In genomic region chr1:150902346-150902745, GRCh38 we compare ENCODE assay signal across 43 cellular contexts. TPM values are rescaled to one million over a fixed set of nuclear protein-coding genes. Genes with fewer than 3 reads are reported as not detected.
"Had no signal": no experiment of that assay in that cellular context is flagged by ENCODE, and none has a peak within 500 bp of the region (broad histone marks: within the 10 kb centered on the region; RNA-seq: fewer than 3 reads in every experiment).

No MANE protein-coding gene starts in this region.

- H3K27ac Mint-ChIP-seq: activated naive CD4-positive, alpha-beta T cell treated with anti-CD3 and anti-CD28 coated beads for 36 hours; activated naive CD4-positive, alpha-beta T cell treated with anti-CD3 and anti-CD28 coated beads, Interleukin-2, amount 10 ng/mL, durations not matched to agents 7 days and 5 days; activated naive CD4-positive, alpha-beta T cell treated with anti-CD3 and anti-CD28 coated beads, Interleukin-2, amount 50 U/mL, for 24 hours; activated naive CD4-positive, alpha-beta T cell treated with anti-CD3 and anti-CD28 coated beads, Interleukin-2, amount 50 U/mL, for 72 hours; activated naive CD8-positive, alpha-beta T cell; activated naive CD8-positive, alpha-beta T cell treated with anti-CD3 and anti-CD28 coated beads for 36 hours; activated naive CD8-positive, alpha-beta T cell treated with anti-CD3 and anti-CD28 coated beads, Interleukin-2, amount 10 ng/mL, durations not matched to agents 7 days and 5 days; activated naive CD8-positive, alpha-beta T cell treated with anti-CD3 and anti-CD28 coated beads, Interleukin-2, amount 50 U/mL, for 24 hours; activated T-cell treated with anti-CD3 and anti-CD28 coated beads, Interleukin-2, amount 50 U/mL, for 24 hours; activated T-cell treated with anti-CD3 and anti-CD28 coated beads, Interleukin-2, amount 50 U/mL, for 72 hours; activated T-helper 1 cell treated with anti-CD3 and anti-CD28 coated beads, Interleukin-12 subunit alpha, Interleukin-12 subunit beta, Interleukin-2, Interleukin-4 antibody, amounts not matched to agents 30 ng/mL and 10 ng/mL and 1 ng/mL, durations not matched to agents 14 hours and 24 hours and 36 hours; activated T-helper 17 cell treated with anti-CD3 and anti-CD28 coated beads, Interleukin-2, amount 50 U/mL, for 72 hours; activated T-helper 2 cell treated with anti-CD3 and anti-CD28 coated beads, Interferon-gamma antibody, Interleukin-2, Interleukin-4, amounts not matched to agents 10 μg/mL and 5 μg/mL and 100 μg/mL, durations not matched to agents 14 hours and 24 hours and 36 hours; brain had no signal

- H3K4me1 ChIP-seq: adrenal gland, ascending aorta, body of pancreas, breast epithelium had no signal

- H3K36me3 ChIP-seq: adrenal gland, ascending aorta, brain microvascular endothelial cell, breast epithelium, cardiac muscle cell had no signal

- H3K27me3 ChIP-seq: adrenal gland, ascending aorta, body of pancreas, brain microvascular endothelial cell, breast epithelium, cardiac muscle cell had no signal

- DNase-seq: activated effector memory CD4-positive, alpha-beta T cell treated with anti-CD3 and anti-CD28 coated beads, Interleukin-2, amount 50 U/mL, for 16 hours; activated effector memory CD4-positive, alpha-beta T cell treated with Interleukin-2 at 50 U/mL for 16 hours; activated gamma-delta T cell; activated gamma-delta T cell treated with Interleukin-2 at 50 U/mL for 16 hours; activated naive CD4-positive, alpha-beta T cell; activated naive CD4-positive, alpha-beta T cell treated with anti-CD3 and anti-CD28 coated beads for 36 hours; activated naive CD4-positive, alpha-beta T cell treated with anti-CD3 and anti-CD28 coated beads, Interleukin-2, amount 10 ng/mL, durations not matched to agents 7 days and 5 days; activated naive CD4-positive, alpha-beta T cell treated with anti-CD3 and anti-CD28 coated beads, Interleukin-2, amount 50 U/mL, for 16 hours; activated naive CD4-positive, alpha-beta T cell treated with Interleukin-2 at 50 U/mL for 16 hours; activated naive CD8-positive, alpha-beta T cell treated with anti-CD3 and anti-CD28 coated beads for 36 hours; activated naive CD8-positive, alpha-beta T cell treated with anti-CD3 and anti-CD28 coated beads, Interleukin-2, amount 10 ng/mL, durations not matched to agents 7 days and 5 days; activated naive CD8-positive, alpha-beta T cell treated with anti-CD3 and anti-CD28 coated beads, Interleukin-2, amount 50 U/mL, for 24 hours; activated T-cell treated with anti-CD3 and anti-CD28 coated beads for 4 hours; activated T-cell treated with anti-CD3 and anti-CD28 coated beads, Interleukin-2, amount 50 U/mL, for 1 hour; activated T-cell treated with anti-CD3 and anti-CD28 coated beads, Interleukin-2, amount 50 U/mL, for 24 hours; activated T-cell treated with anti-CD3 and anti-CD28 coated beads, Interleukin-2, amount 50 U/mL, for 4 hours; activated T-cell treated with anti-CD3 and anti-CD28 coated beads, Interleukin-2, amount 50 U/mL, for 48 hours; activated T-cell treated with anti-CD3 and anti-CD28 coated beads, Interleukin-2, amount 50 U/mL, for 72 hours; adrenal gland; amniotic stem cell; amygdala; anterior cingulate cortex; aorta; body of pancreas; brain microvascular endothelial cell; caudate nucleus; central memory CD4-positive, alpha-beta T cell; cerebellar nuclear complex had no signal

- H3K4me1 Mint-ChIP-seq: activated naive CD4-positive, alpha-beta T cell treated with anti-CD3 and anti-CD28 coated beads, Interleukin-2, amount 10 ng/mL, durations not matched to agents 7 days and 5 days; activated naive CD8-positive, alpha-beta T cell treated with anti-CD3 and anti-CD28 coated beads, Interleukin-2, amount 10 ng/mL, durations not matched to agents 7 days and 5 days; activated T-helper 17 cell treated with anti-CD3 and anti-CD28 coated beads, Interleukin-2, amount 50 U/mL, for 72 hours; brain; central memory CD8-positive, alpha-beta T cell had no signal

- ATAC-seq: activated naive CD4-positive, alpha-beta T cell treated with anti-CD3 and anti-CD28 coated beads, Interleukin-2, amount 50 U/mL, for 72 hours; activated naive CD8-positive, alpha-beta T cell treated with anti-CD3 and anti-CD28 coated beads, Interleukin-2, amount 50 U/mL, for 24 hours; activated T-cell treated with anti-CD3 and anti-CD28 coated beads, Interleukin-2, amount 50 U/mL, for 4 hours; activated T-cell treated with anti-CD3 and anti-CD28 coated beads, Interleukin-2, amount 50 U/mL, for 72 hours; activated T-helper 17 cell treated with anti-CD3 and anti-CD28 coated beads, Interleukin-2, amount 50 U/mL, for 72 hours; body of pancreas had no signal

- H3K4me3 Mint-ChIP-seq: activated naive CD4-positive, alpha-beta T cell treated with anti-CD3 and anti-CD28 coated beads for 36 hours; activated naive CD4-positive, alpha-beta T cell treated with anti-CD3 and anti-CD28 coated beads, Interleukin-2, amount 10 ng/mL, durations not matched to agents 7 days and 5 days; activated naive CD4-positive, alpha-beta T cell treated with anti-CD3 and anti-CD28 coated beads, Interleukin-2, amount 50 U/mL, for 24 hours; activated naive CD8-positive, alpha-beta T cell; activated naive CD8-positive, alpha-beta T cell treated with anti-CD3 and anti-CD28 coated beads for 36 hours; activated naive CD8-positive, alpha-beta T cell treated with anti-CD3 and anti-CD28 coated beads, Interleukin-2, amount 10 ng/mL, durations not matched to agents 7 days and 5 days; activated naive CD8-positive, alpha-beta T cell treated with anti-CD3 and anti-CD28 coated beads, Interleukin-2, amount 50 U/mL, for 24 hours; activated T-cell treated with anti-CD3 and anti-CD28 coated beads, Interleukin-2, amount 50 U/mL, for 24 hours; activated T-cell treated with anti-CD3 and anti-CD28 coated beads, Interleukin-2, amount 50 U/mL, for 4 hours; activated T-cell treated with anti-CD3 and anti-CD28 coated beads, Interleukin-2, amount 50 U/mL, for 72 hours; activated T-helper 1 cell treated with anti-CD3 and anti-CD28 coated beads, Interleukin-12 subunit alpha, Interleukin-12 subunit beta, Interleukin-2, Interleukin-4 antibody, amounts not matched to agents 30 ng/mL and 10 ng/mL and 1 ng/mL, durations not matched to agents 14 hours and 24 hours and 36 hours; activated T-helper 17 cell treated with anti-CD3 and anti-CD28 coated beads, Interleukin-2, amount 50 U/mL, for 72 hours; brain; central memory CD8-positive, alpha-beta T cell had no signal

- H3K4me3 ChIP-seq: adrenal gland, ascending aorta, body of pancreas, breast epithelium, cardiac muscle cell had no signal

- H3K9me3 Mint-ChIP-seq: activated naive CD4-positive, alpha-beta T cell treated with anti-CD3 and anti-CD28 coated beads for 36 hours; activated naive CD4-positive, alpha-beta T cell treated with anti-CD3 and anti-CD28 coated beads, Interleukin-2, amount 10 ng/mL, durations not matched to agents 7 days and 5 days; activated naive CD4-positive, alpha-beta T cell treated with anti-CD3 and anti-CD28 coated beads, Interleukin-2, amount 50 U/mL, for 24 hours; activated naive CD4-positive, alpha-beta T cell treated with anti-CD3 and anti-CD28 coated beads, Interleukin-2, amount 50 U/mL, for 72 hours; activated naive CD8-positive, alpha-beta T cell treated with anti-CD3 and anti-CD28 coated beads for 36 hours; activated naive CD8-positive, alpha-beta T cell treated with anti-CD3 and anti-CD28 coated beads, Interleukin-2, amount 10 ng/mL, durations not matched to agents 7 days and 5 days; activated naive CD8-positive, alpha-beta T cell treated with anti-CD3 and anti-CD28 coated beads, Interleukin-2, amount 50 U/mL, for 24 hours; activated T-cell treated with anti-CD3 and anti-CD28 coated beads, Interleukin-2, amount 50 U/mL, for 24 hours; activated T-cell treated with anti-CD3 and anti-CD28 coated beads, Interleukin-2, amount 50 U/mL, for 4 hours; activated T-cell treated with anti-CD3 and anti-CD28 coated beads, Interleukin-2, amount 50 U/mL, for 72 hours; activated T-helper 1 cell treated with anti-CD3 and anti-CD28 coated beads, Interleukin-12 subunit alpha, Interleukin-12 subunit beta, Interleukin-2, Interleukin-4 antibody, amounts not matched to agents 30 ng/mL and 10 ng/mL and 1 ng/mL, durations not matched to agents 14 hours and 24 hours and 36 hours; activated T-helper 17 cell treated with anti-CD3 and anti-CD28 coated beads, Interleukin-2, amount 50 U/mL, for 72 hours; activated T-helper 2 cell treated with anti-CD3 and anti-CD28 coated beads, Interferon-gamma antibody, Interleukin-2, Interleukin-4, amounts not matched to agents 10 μg/mL and 5 μg/mL and 100 μg/mL, durations not matched to agents 14 hours and 24 hours and 36 hours; brain; central memory CD8-positive, alpha-beta T cell had no signal

- H3K27me3 Mint-ChIP-seq: activated naive CD4-positive, alpha-beta T cell treated with anti-CD3 and anti-CD28 coated beads, Interleukin-2, amount 50 U/mL, for 24 hours; activated naive CD8-positive, alpha-beta T cell; activated naive CD8-positive, alpha-beta T cell treated with anti-CD3 and anti-CD28 coated beads for 36 hours; activated naive CD8-positive, alpha-beta T cell treated with anti-CD3 and anti-CD28 coated beads, Interleukin-2, amount 10 ng/mL, durations not matched to agents 7 days and 5 days; activated naive CD8-positive, alpha-beta T cell treated with anti-CD3 and anti-CD28 coated beads, Interleukin-2, amount 50 U/mL, for 24 hours; activated T-cell treated with anti-CD3 and anti-CD28 coated beads, Interleukin-2, amount 50 U/mL, for 24 hours; activated T-helper 17 cell treated with anti-CD3 and anti-CD28 coated beads, Interleukin-2, amount 50 U/mL, for 72 hours; central memory CD8-positive, alpha-beta T cell had no signal

- H3K9me3 ChIP-seq: adrenal gland, ascending aorta, body of pancreas, breast epithelium had no signal

- H3K36me3 Mint-ChIP-seq: activated naive CD4-positive, alpha-beta T cell treated with anti-CD3 and anti-CD28 coated beads, Interleukin-2, amount 10 ng/mL, durations not matched to agents 7 days and 5 days; activated naive CD4-positive, alpha-beta T cell treated with anti-CD3 and anti-CD28 coated beads, Interleukin-2, amount 50 U/mL, for 24 hours; activated naive CD4-positive, alpha-beta T cell treated with anti-CD3 and anti-CD28 coated beads, Interleukin-2, amount 50 U/mL, for 72 hours; activated naive CD8-positive, alpha-beta T cell; activated naive CD8-positive, alpha-beta T cell treated with anti-CD3 and anti-CD28 coated beads for 36 hours; activated naive CD8-positive, alpha-beta T cell treated with anti-CD3 and anti-CD28 coated beads, Interleukin-2, amount 10 ng/mL, durations not matched to agents 7 days and 5 days; brain had no signal

- FAIRE-seq: astrocyte, bronchial epithelial cell had no signal

- H3K27ac ChIP-seq: adrenal gland, ascending aorta, body of pancreas, brain microvascular endothelial cell, breast epithelium, cardiac muscle cell had no signal

RNA-seq across cellular contexts. Expression of gene CTXND2, which starts 15.4 kb away (rescaled TPM):
- total RNA-seq: activated naive CD4-positive, alpha-beta T cell treated with anti-CD3 and anti-CD28 coated beads for 36 hours; activated naive CD4-positive, alpha-beta T cell treated with anti-CD3 and anti-CD28 coated beads, Interleukin-2, amount 50 U/mL, for 72 hours; activated naive CD8-positive, alpha-beta T cell treated with anti-CD3 and anti-CD28 coated beads for 36 hours; activated naive CD8-positive, alpha-beta T cell treated with anti-CD3 and anti-CD28 coated beads, Interleukin-2, amount 10 ng/mL, durations not matched to agents 7 days and 5 days; activated T-cell treated with anti-CD3 and anti-CD28 coated beads, Interleukin-2, amount 50 U/mL, for 4 hours; activated T-cell treated with anti-CD3 and anti-CD28 coated beads, Interleukin-2, amount 50 U/mL, for 72 hours; activated T-helper 1 cell treated with anti-CD3 and anti-CD28 coated beads, Interleukin-12 subunit alpha, Interleukin-12 subunit beta, Interleukin-2, Interleukin-4 antibody, amounts not matched to agents 30 ng/mL and 10 ng/mL and 1 ng/mL, durations not matched to agents 14 hours and 24 hours and 36 hours; activated T-helper 17 cell treated with anti-CD3 and anti-CD28 coated beads, Interleukin-2, amount 50 U/mL, for 72 hours; activated T-helper 2 cell treated with anti-CD3 and anti-CD28 coated beads, Interferon-gamma antibody, Interleukin-2, Interleukin-4, amounts not matched to agents 10 μg/mL and 5 μg/mL and 100 μg/mL, durations not matched to agents 14 hours and 24 hours and 36 hours; adrenal gland; aorta; ascending aorta; astrocyte; body of pancreas; breast epithelium; bronchial epithelial cell; cardiac muscle cell; cardiac septum had no signal
- polyA plus RNA-seq: adipose tissue, adrenal gland, aorta, cardiac muscle cell had no signal
